ENCODE assay signal across 9 cellular contexts in the genomic region with DNA sequence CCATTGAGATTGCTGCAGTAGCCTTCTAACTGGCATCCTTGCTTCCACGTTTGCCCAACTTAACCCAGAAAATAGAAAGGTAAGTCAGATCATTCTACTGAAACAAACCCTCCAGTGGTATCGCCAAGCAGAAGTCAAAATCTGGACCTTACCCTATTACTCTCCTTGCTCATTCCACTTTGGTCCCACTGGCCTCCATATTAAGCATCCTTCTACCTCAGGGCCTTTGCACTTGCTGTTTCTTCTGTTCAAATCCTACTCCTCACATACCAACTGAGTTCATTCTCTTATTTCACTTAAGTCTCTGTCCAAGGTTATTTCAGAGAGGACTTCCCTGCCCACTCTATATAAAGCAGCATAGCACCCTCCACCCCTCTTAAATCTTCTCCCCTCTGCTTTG.
"Had no signal": no experiment of that assay in that cellular context is flagged by ENCODE, and none has a peak within 500 bp of the region (broad histone marks: within the 10 kb centered on the region; RNA-seq: fewer than 3 reads in every experiment).

No MANE protein-coding gene starts in this region.

- H3K4me3 ChIP-seq: GM23248, HAP-1 had no signal

- ATAC-seq: HCT116 had no signal

- H3K27ac ChIP-seq: GM23248, HL-60, KMS-11 had no signal

- H3K9me3 ChIP-seq: HAP-1 had no signal

- DNase-seq: GM23248, GOT3, H7, IMR-90, KBM-7 had no signal
